In genomic region chr3:110016235-110016634, GRCh38 we compare ENCODE assay signal across 1 cellular context.
TF ChIP-seq lines count a peak whose summit lies in the region.

No MANE protein-coding gene starts in this region.

TF ChIP-seq in SK-N-SH treated with all-trans-retinoic acid at 6 μM for 48 hours, 23 proteins besides CTCF, POLR2A, EP300 and RAD21 (continued from another document):
- TF ChIP-seq TSHZ2 (CRISPR knock-in tag; IDR thresholded peaks at IDR 0.05) (no peak), CSDC2 (CRISPR knock-in tag; IDR thresholded peaks at IDR 0.05) (no peak), ZFP3 (CRISPR knock-in tag; IDR thresholded peaks at IDR 0.05) (no peak), CREB5 (CRISPR knock-in tag; IDR thresholded peaks at IDR 0.05; ENCODE audit: low read depth) (no peak), BACH2 (CRISPR knock-in tag; IDR thresholded peaks at IDR 0.05; ENCODE audit: borderline replicate concordance) (no peak)
